Comparison of ENCODE assay signal across 9 cellular contexts in genomic region chr16:88773812-88774291, GRCh38. TPM values are rescaled to one million over a fixed set of nuclear protein-coding genes. Genes with fewer than 3 reads are reported as not detected.
A peak's percentile ranks its signal among the peaks of the same experiment; 100 is the strongest.
DNase-seq lines count a peak whose midpoint lies in the region; ATAC-seq and TF ChIP-seq lines count a peak whose summit lies in the region.
"Had no signal": no experiment of that assay in that cellular context is flagged by ENCODE, and none has a peak within 500 bp of the region (broad histone marks: within the 10 kb centered on the region; RNA-seq: fewer than 3 reads in every experiment).

No MANE protein-coding gene starts in this region.

- H3K27ac ChIP-seq in right cardiac atrium (ENCODE audit: low read length) (no peak overlapping the region), tibial artery (peak overlapping the region; percentile 60)

- peaks cover 5% of the 10 kb centered on the region for H3K27me3 Mint-ChIP-seq in HFFc6 (ENCODE audit: insufficient read depth)

- no peaks in the 10 kb centered on the region for H3K36me3 ChIP-seq in tibial artery

- H3K4me3 ChIP-seq in WI38 (ENCODE audit: low read depth, low read length): peak overlapping the region; percentile 51
- no peak overlapping the region for H3K4me3 ChIP-seq in right cardiac atrium (ENCODE audit: low read length)
- no peak overlapping the region for H3K4me3 ChIP-seq in tibial artery

- no peaks in the 10 kb centered on the region for H3K27me3 ChIP-seq in right cardiac atrium (ENCODE audit: control insufficient read depth, insufficient read depth)
- no peaks in the 10 kb centered on the region for H3K27me3 ChIP-seq in tibial artery

- H3K4me3 Mint-ChIP-seq in HFFc6: peak overlapping the region; percentile 72
- H3K4me3 Mint-ChIP-seq: activated CD8-positive, alpha-beta T cell treated with anti-CD3 and anti-CD28 coated beads, Interleukin-2, amount 10 ng/mL, durations not matched to agents 7 days and 5 days had no signal

- H3K9me3 Mint-ChIP-seq in HFFc6: no peaks in the 10 kb centered on the region

- peaks cover 42% of the 10 kb centered on the region for H3K4me1 Mint-ChIP-seq in HFFc6 (ENCODE audit: low read depth)

- DNase-seq in HFFc6 (peak; percentile 82), right cardiac atrium (peak; percentile 91 to 95 (median 92)), tibial artery (peak in 1 of 2 donors; percentile 47), D341Med (ENCODE audit: low spot score) (no peak), hypothalamus (lab: John Stamatoyannopoulos, UW) (no peak), cerebellar nuclear complex (lab: John Stamatoyannopoulos, UW) (no peak)
- DNase-seq: activated CD8-positive, alpha-beta T cell treated with anti-CD3 and anti-CD28 coated beads, Interleukin-2, amount 10 ng/mL, durations not matched to agents 7 days and 5 days; stimulated activated CD4-positive, alpha-beta T cell treated with anti-CD3 and anti-CD28 coated beads, Interleukin-4, amount 100 ng/mL, for 1 hour had no signal

- intact Hi-C loops in right cardiac atrium (cut with DNase I): no loop called here
- intact Hi-C loops in tibial artery (cut with DNase I; ENCODE audit: low total_unique reads): no loop called here

- H3K36me3 Mint-ChIP-seq in HFFc6 (ENCODE audit: low read depth): no peaks in the 10 kb centered on the region; the same call in 1 of the 2 replicates

- H3K9me3 ChIP-seq in right cardiac atrium (ENCODE audit: control insufficient read depth, low read length) (no peaks in the 10 kb centered on the region), tibial artery (no peaks in the 10 kb centered on the region)

- 36% methylated on average over 12 of the region's 12 CpGs for WGBS in right cardiac atrium

- TF ChIP-seq CTCF in HFFc6 (IDR thresholded peaks at IDR 0.05) (no peak), WI38 (IDR thresholded peaks at IDR 0.05; ENCODE audit: low read depth, low read length) (no peak), tibial artery (IDR thresholded peaks at IDR 0.05) (no peak)

- H3K4me1 ChIP-seq in right cardiac atrium (ENCODE audit: control insufficient read depth, insufficient read depth, low read length): peaks cover 9% of the 10 kb centered on the region
- H3K4me1 ChIP-seq in tibial artery: peaks cover 0 to 65% (median 49%) of the 10 kb centered on the region in 4 donors

- ATAC-seq in right cardiac atrium: peak; percentile 75 to 87
- ATAC-seq: activated CD8-positive, alpha-beta T cell treated with anti-CD3 and anti-CD28 coated beads, Interleukin-2, amount 10 ng/mL, durations not matched to agents 7 days and 5 days had no signal

- H3K27ac Mint-ChIP-seq in HFFc6: peak overlapping the region; percentile 98
- H3K27ac Mint-ChIP-seq: activated CD8-positive, alpha-beta T cell treated with anti-CD3 and anti-CD28 coated beads, Interleukin-2, amount 10 ng/mL, durations not matched to agents 7 days and 5 days had no signal

RNA-seq across cellular contexts. Expression of gene PIEZO1, which starts 11.2 kb away (rescaled TPM):
- 100 to 1,000 TPM; 238 to 293 (median 264) TPM for total RNA-seq in HFFc6 (2021; fragmentation: NEBNext Ultra II Directional; extraction: Animal tissue kit (Norgen Biotek cat#: 25700))
- total RNA-seq in right cardiac atrium: 10 to 100 TPM; 21.7 to 45.6 (median 29.8) TPM
- 37.3 TPM for polyA plus RNA-seq in right cardiac atrium

RNA-seq across cellular contexts. Expression of gene CDT1, which starts 29.7 kb away (rescaled TPM):
- total RNA-seq in HFFc6 (2021; fragmentation: NEBNext Ultra II Directional; extraction: Animal tissue kit (Norgen Biotek cat#: 25700)): 10 to 100 TPM; 13.3 to 28.2 (median 22.2) TPM
- 1 to 10 TPM in 2 of 4 donors, under 1 TPM in 2; 0.57 to 3.1 (median 1.1) TPM for total RNA-seq in right cardiac atrium
- 0.27 TPM for polyA plus RNA-seq in right cardiac atrium

RNA-seq across cellular contexts. Expression of gene APRT, which starts 37.9 kb away (rescaled TPM):
- total RNA-seq in HFFc6 (2021; fragmentation: NEBNext Ultra II Directional; extraction: Animal tissue kit (Norgen Biotek cat#: 25700)): 100 to 1,000 TPM; 123 to 163 (median 130) TPM
- 10 to 100 TPM; 40.8 to 65.8 (median 50.7) TPM for total RNA-seq in right cardiac atrium
- 82.0 TPM for polyA plus RNA-seq in right cardiac atrium

Comparison
In these comparisons a context has a peak if more than half of its experiments do, and no peak if none do; other contexts are left out.
1. DNase-seq: peak in HFFc6 (single experiment) and right cardiac atrium (3 of 3); none in D341Med (single experiment), hypothalamus (0 of 51) and cerebellar nuclear complex (0 of 2).
2. RNA of gene PIEZO1, which starts 11.2 kb away (total RNA-seq): 238 to 293 TPM in HFFc6; 21.7 to 45.6 TPM in right cardiac atrium; every median in the first group is over 4 times any median in the second.